In the genomic region with DNA sequence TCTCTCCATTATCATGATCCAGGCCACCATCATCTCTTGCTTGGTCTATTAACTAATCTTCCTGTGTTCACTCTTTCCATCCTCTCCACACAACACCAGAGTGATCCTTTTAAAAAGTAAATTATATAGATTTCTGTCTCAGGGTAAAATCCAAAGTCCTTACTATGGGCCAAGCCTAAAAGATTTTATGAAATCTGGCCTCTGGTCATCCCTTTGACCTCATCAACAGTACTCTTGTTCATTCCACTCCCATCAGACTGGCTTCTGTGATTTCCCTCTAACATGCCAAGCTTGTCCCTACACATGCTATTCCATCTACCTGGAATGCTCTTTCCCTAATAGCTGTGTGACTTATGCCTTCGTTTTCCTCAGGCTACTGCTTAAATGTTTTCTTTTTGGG, we compare ENCODE assay signal across 2 cellular contexts.
TF ChIP-seq lines count a peak whose summit lies in the region.

No MANE protein-coding gene starts in this region.

TF ChIP-seq in liver, 16 proteins besides CTCF, POLR2A, EP300 and RAD21:
- TF ChIP-seq, protein P1, sequence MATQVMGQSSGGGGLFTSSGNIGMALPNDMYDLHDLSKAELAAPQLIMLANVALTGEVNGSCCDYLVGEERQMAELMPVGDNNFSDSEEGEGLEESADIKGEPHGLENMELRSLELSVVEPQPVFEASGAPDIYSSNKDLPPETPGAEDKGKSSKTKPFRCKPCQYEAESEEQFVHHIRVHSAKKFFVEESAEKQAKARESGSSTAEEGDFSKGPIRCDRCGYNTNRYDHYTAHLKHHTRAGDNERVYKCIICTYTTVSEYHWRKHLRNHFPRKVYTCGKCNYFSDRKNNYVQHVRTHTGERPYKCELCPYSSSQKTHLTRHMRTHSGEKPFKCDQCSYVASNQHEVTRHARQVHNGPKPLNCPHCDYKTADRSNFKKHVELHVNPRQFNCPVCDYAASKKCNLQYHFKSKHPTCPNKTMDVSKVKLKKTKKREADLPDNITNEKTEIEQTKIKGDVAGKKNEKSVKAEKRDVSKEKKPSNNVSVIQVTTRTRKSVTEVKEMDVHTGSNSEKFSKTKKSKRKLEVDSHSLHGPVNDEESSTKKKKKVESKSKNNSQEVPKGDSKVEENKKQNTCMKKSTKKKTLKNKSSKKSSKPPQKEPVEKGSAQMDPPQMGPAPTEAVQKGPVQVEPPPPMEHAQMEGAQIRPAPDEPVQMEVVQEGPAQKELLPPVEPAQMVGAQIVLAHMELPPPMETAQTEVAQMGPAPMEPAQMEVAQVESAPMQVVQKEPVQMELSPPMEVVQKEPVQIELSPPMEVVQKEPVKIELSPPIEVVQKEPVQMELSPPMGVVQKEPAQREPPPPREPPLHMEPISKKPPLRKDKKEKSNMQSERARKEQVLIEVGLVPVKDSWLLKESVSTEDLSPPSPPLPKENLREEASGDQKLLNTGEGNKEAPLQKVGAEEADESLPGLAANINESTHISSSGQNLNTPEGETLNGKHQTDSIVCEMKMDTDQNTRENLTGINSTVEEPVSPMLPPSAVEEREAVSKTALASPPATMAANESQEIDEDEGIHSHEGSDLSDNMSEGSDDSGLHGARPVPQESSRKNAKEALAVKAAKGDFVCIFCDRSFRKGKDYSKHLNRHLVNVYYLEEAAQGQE (IDR thresholded peaks at IDR 0.05) = no peak
- TF ChIP-seq NR2F2 (IDR thresholded peaks at IDR 0.05) = no peak
- peak; percentile 36 for TF ChIP-seq SP1 (IDR thresholded peaks at IDR 0.05)
- TF ChIP-seq, protein P2, sequence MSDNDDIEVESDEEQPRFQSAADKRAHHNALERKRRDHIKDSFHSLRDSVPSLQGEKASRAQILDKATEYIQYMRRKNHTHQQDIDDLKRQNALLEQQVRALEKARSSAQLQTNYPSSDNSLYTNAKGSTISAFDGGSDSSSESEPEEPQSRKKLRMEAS (IDR thresholded peaks at IDR 0.05) = no peak
- TF ChIP-seq RXRA (IDR thresholded peaks at IDR 0.05) = peak; percentile 45 to 55
- no peak for TF ChIP-seq YY1 (IDR thresholded peaks at IDR 0.05)
- TF ChIP-seq TAF1 (conservative IDR thresholded peaks at IDR 0.05) = no peak
- TF ChIP-seq, protein P3, sequence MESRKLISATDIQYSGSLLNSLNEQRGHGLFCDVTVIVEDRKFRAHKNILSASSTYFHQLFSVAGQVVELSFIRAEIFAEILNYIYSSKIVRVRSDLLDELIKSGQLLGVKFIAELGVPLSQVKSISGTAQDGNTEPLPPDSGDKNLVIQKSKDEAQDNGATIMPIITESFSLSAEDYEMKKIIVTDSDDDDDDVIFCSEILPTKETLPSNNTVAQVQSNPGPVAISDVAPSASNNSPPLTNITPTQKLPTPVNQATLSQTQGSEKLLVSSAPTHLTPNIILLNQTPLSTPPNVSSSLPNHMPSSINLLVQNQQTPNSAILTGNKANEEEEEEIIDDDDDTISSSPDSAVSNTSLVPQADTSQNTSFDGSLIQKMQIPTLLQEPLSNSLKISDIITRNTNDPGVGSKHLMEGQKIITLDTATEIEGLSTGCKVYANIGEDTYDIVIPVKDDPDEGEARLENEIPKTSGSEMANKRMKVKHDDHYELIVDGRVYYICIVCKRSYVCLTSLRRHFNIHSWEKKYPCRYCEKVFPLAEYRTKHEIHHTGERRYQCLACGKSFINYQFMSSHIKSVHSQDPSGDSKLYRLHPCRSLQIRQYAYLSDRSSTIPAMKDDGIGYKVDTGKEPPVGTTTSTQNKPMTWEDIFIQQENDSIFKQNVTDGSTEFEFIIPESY (IDR thresholded peaks at IDR 0.05) = no peak
- peak; percentile 26 for TF ChIP-seq HNF4G (IDR thresholded peaks at IDR 0.05)
- TF ChIP-seq EGR1 (IDR thresholded peaks at IDR 0.05; ENCODE audit: low read depth in 2 of 2) = no peak
- no peak for TF ChIP-seq FOXA2 (IDR thresholded peaks at IDR 0.05)
- TF ChIP-seq, protein P4, sequence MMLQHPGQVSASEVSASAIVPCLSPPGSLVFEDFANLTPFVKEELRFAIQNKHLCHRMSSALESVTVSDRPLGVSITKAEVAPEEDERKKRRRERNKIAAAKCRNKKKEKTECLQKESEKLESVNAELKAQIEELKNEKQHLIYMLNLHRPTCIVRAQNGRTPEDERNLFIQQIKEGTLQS (IDR thresholded peaks at IDR 0.05) = no peak
- no peak for TF ChIP-seq JUND (IDR thresholded peaks at IDR 0.05)
- no peak for TF ChIP-seq FOXA1 (IDR thresholded peaks at IDR 0.05)
- TF ChIP-seq HNF4A (conservative IDR thresholded peaks at IDR 0.05) = peak; percentile 81 to 86
- TF ChIP-seq GABPA (IDR thresholded peaks at IDR 0.05 in 1 of 2, conservative IDR thresholded peaks at IDR 0.05 in 1 of 2) = no peak

TF ChIP-seq in HepG2, 621 proteins besides CTCF, POLR2A, EP300 and RAD21 (continued from another document):
- TF ChIP-seq, protein P5, sequence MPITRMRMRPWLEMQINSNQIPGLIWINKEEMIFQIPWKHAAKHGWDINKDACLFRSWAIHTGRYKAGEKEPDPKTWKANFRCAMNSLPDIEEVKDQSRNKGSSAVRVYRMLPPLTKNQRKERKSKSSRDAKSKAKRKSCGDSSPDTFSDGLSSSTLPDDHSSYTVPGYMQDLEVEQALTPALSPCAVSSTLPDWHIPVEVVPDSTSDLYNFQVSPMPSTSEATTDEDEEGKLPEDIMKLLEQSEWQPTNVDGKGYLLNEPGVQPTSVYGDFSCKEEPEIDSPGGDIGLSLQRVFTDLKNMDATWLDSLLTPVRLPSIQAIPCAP (CRISPR knock-in tag; IDR thresholded peaks at IDR 0.05; ENCODE audit: low read depth) = no peak
- TF ChIP-seq, protein P6, sequence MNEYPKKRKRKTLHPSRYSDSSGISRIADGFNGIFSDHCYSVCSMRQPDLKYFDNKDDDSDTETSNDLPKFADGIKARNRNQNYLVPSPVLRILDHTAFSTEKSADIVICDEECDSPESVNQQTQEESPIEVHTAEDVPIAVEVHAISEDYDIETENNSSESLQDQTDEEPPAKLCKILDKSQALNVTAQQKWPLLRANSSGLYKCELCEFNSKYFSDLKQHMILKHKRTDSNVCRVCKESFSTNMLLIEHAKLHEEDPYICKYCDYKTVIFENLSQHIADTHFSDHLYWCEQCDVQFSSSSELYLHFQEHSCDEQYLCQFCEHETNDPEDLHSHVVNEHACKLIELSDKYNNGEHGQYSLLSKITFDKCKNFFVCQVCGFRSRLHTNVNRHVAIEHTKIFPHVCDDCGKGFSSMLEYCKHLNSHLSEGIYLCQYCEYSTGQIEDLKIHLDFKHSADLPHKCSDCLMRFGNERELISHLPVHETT (CRISPR knock-in tag; conservative IDR thresholded peaks at IDR 0.05) = no peak
- no peak for TF ChIP-seq ZNF382 (CRISPR knock-in tag; IDR thresholded peaks at IDR 0.05; ENCODE audit: borderline replicate concordance)
- TF ChIP-seq ZNF607 (CRISPR knock-in tag; IDR thresholded peaks at IDR 0.05; ENCODE audit: borderline replicate concordance) = no peak
- no peak for TF ChIP-seq TRIM24 (CRISPR knock-in tag; IDR thresholded peaks at IDR 0.05)
- TF ChIP-seq ZNF441 (CRISPR knock-in tag; IDR thresholded peaks at IDR 0.05; ENCODE audit: borderline replicate concordance) = no peak
- TF ChIP-seq FOXO1 (CRISPR knock-in tag; IDR thresholded peaks at IDR 0.05) = no peak
- no peak for TF ChIP-seq BCL6 (CRISPR knock-in tag; IDR thresholded peaks at IDR 0.05)
- no peak for TF ChIP-seq DNMT1 (CRISPR knock-in tag; IDR thresholded peaks at IDR 0.05)
- no peak for TF ChIP-seq ETV6 (CRISPR knock-in tag; conservative IDR thresholded peaks at IDR 0.05)
- TF ChIP-seq TBX3 (IDR thresholded peaks at IDR 0.05; ENCODE audit: borderline replicate concordance) = no peak
- TF ChIP-seq ZNF30 (CRISPR knock-in tag; IDR thresholded peaks at IDR 0.05) = no peak
- no peak for TF ChIP-seq HHEX (CRISPR knock-in tag; IDR thresholded peaks at IDR 0.05)
- TF ChIP-seq NFATC3 (CRISPR knock-in tag; IDR thresholded peaks at IDR 0.05) = no peak
- no peak for TF ChIP-seq KLF13 (CRISPR knock-in tag; IDR thresholded peaks at IDR 0.05)
